8 cellular contexts compared by ENCODE assay signal in genomic region chr5:149128023-149128875, GRCh38. TPM values are rescaled to one million over a fixed set of nuclear protein-coding genes. Genes with fewer than 3 reads are reported as not detected.
DNase-seq lines count a peak whose midpoint lies in the region; ATAC-seq and TF ChIP-seq lines count a peak whose summit lies in the region.

No MANE protein-coding gene starts in this region.

- no peaks in the 10 kb centered on the region for H3K36me3 Mint-ChIP-seq in activated T-cell treated with anti-CD3 and anti-CD28 coated beads, Interleukin-2, amount 50 U/mL, for 4 hours (ENCODE audit: insufficient read depth)
- no peaks in the 10 kb centered on the region for H3K36me3 Mint-ChIP-seq in activated T-cell treated with anti-CD3 and anti-CD28 coated beads, Interleukin-2, amount 50 U/mL, for 24 hours (ENCODE audit: low read depth)
- H3K36me3 Mint-ChIP-seq in HFFc6 (ENCODE audit: low read depth), result no peaks in the 10 kb centered on the region

- H3K27ac Mint-ChIP-seq in activated T-cell treated with anti-CD3 and anti-CD28 coated beads, Interleukin-2, amount 50 U/mL, for 24 hours, result no peak overlapping the region
- no peak overlapping the region for H3K27ac Mint-ChIP-seq in HFFc6

- H3K27ac ChIP-seq in neural cell (ENCODE audit: low read length), result no peak overlapping the region

- H3K9me3 ChIP-seq in neural cell (ENCODE audit: low read length), result no peaks in the 10 kb centered on the region

- TF ChIP-seq CTCF in HFFc6 (IDR thresholded peaks at IDR 0.05) (peak; percentile 84), epithelial cell of proximal tubule (conservative IDR thresholded peaks at IDR 0.05; ENCODE audit: low read depth, low read length) (peak; percentile 91), neural cell (IDR thresholded peaks at IDR 0.05; ENCODE audit: poor library complexity, severe bottlenecking) (peak; percentile 60)

- no peak for DNase-seq in activated T-cell treated with anti-CD3 and anti-CD28 coated beads, Interleukin-2, amount 50 U/mL, for 4 hours
- DNase-seq in activated T-cell treated with anti-CD3 and anti-CD28 coated beads, Interleukin-2, amount 50 U/mL, for 24 hours, result no peak
- DNase-seq in HFFc6 (no peak), RPMI7951 (ENCODE audit: low read depth) (peak; percentile 49), epithelial cell of proximal tubule (ENCODE audit: low read depth) (no peak), G401 (ENCODE audit: low spot score) (no peak)

- H3K4me3 ChIP-seq in epithelial cell of proximal tubule (ENCODE audit: low read depth, low read length) (no peak overlapping the region), neural cell (ENCODE audit: low read length) (no peak overlapping the region)

- no peak overlapping the region for H3K4me2 ChIP-seq in neural cell (ENCODE audit: low read length)

- in situ Hi-C loops in G401 (cut with HindIII; ENCODE audit: low sequenced_read_pairs), result no loop called here

- no peaks in the 10 kb centered on the region for H3K36me3 ChIP-seq in neural cell (ENCODE audit: insufficient read depth, low read length)

- TF ChIP-seq RAD21 in neural cell (conservative IDR thresholded peaks at IDR 0.05), result peak; percentile 22

- no peaks in the 10 kb centered on the region for H3K79me2 ChIP-seq in neural cell (replicated peaks; ENCODE audit: insufficient read depth, low read length)

- H3K4me1 Mint-ChIP-seq in activated T-cell treated with anti-CD3 and anti-CD28 coated beads, Interleukin-2, amount 50 U/mL, for 4 hours (ENCODE audit: low read depth), result no peaks in the 10 kb centered on the region
- H3K4me1 Mint-ChIP-seq in activated T-cell treated with anti-CD3 and anti-CD28 coated beads, Interleukin-2, amount 50 U/mL, for 24 hours (ENCODE audit: low read depth), result no peaks in the 10 kb centered on the region
- H3K4me1 Mint-ChIP-seq in HFFc6 (ENCODE audit: low read depth), result peaks cover 65% of the 10 kb centered on the region

- peak; percentile 48 to 58 for ATAC-seq in activated T-cell treated with anti-CD3 and anti-CD28 coated beads, Interleukin-2, amount 50 U/mL, for 4 hours
- ATAC-seq in HG03039 (IDR thresholded peaks at IDR 0.05; ENCODE audit: unreplicated experiment), result no peak

- no peaks in the 10 kb centered on the region for H3K9me3 Mint-ChIP-seq in activated T-cell treated with anti-CD3 and anti-CD28 coated beads, Interleukin-2, amount 50 U/mL, for 4 hours
- no peaks in the 10 kb centered on the region for H3K9me3 Mint-ChIP-seq in activated T-cell treated with anti-CD3 and anti-CD28 coated beads, Interleukin-2, amount 50 U/mL, for 24 hours
- H3K9me3 Mint-ChIP-seq in HFFc6, result no peaks in the 10 kb centered on the region

- no peak for TF ChIP-seq EP300 in neural cell (conservative IDR thresholded peaks at IDR 0.05; ENCODE audit: poor library complexity, severe bottlenecking)

- no peak overlapping the region for H3K4me3 Mint-ChIP-seq in activated T-cell treated with anti-CD3 and anti-CD28 coated beads, Interleukin-2, amount 50 U/mL, for 4 hours
- H3K4me3 Mint-ChIP-seq in activated T-cell treated with anti-CD3 and anti-CD28 coated beads, Interleukin-2, amount 50 U/mL, for 24 hours, result no peak overlapping the region
- H3K4me3 Mint-ChIP-seq in HFFc6, result no peak overlapping the region

- no peaks in the 10 kb centered on the region for H4K20me1 ChIP-seq in neural cell (ENCODE audit: insufficient read depth)

- no peaks in the 10 kb centered on the region for H3F3A ChIP-seq in neural cell (ENCODE audit: insufficient read depth, low read length, poor library complexity, severe bottlenecking)

- H3K9me2 ChIP-seq in neural cell (ENCODE audit: insufficient read depth, low read length), result no peaks in the 10 kb centered on the region

- no peak overlapping the region for H2AFZ ChIP-seq in neural cell (ENCODE audit: low read depth, low read length)

- no peaks in the 10 kb centered on the region for H3K27me3 ChIP-seq in neural cell (ENCODE audit: insufficient read depth, low read depth, low read length)

- no peak overlapping the region for H3K9ac ChIP-seq in neural cell (ENCODE audit: low read length)

- H3K27me3 Mint-ChIP-seq in activated T-cell treated with anti-CD3 and anti-CD28 coated beads, Interleukin-2, amount 50 U/mL, for 4 hours (ENCODE audit: low read depth), result peaks cover 25% of the 10 kb centered on the region
- peaks cover 15% of the 10 kb centered on the region for H3K27me3 Mint-ChIP-seq in activated T-cell treated with anti-CD3 and anti-CD28 coated beads, Interleukin-2, amount 50 U/mL, for 24 hours
- H3K27me3 Mint-ChIP-seq in HFFc6 (ENCODE audit: insufficient read depth), result peaks cover 3% of the 10 kb centered on the region; the same call in 1 of the 2 replicates

TF ChIP-seq in neural cell, 6 proteins besides CTCF, POLR2A, EP300 and RAD21:
- TF ChIP-seq SMC3 (conservative IDR thresholded peaks at IDR 0.05; ENCODE audit: poor library complexity), result peak; percentile 28
- TF ChIP-seq TAF1 (IDR thresholded peaks at IDR 0.05; ENCODE audit: low read depth), result no peak
TF ChIP-seq in neural cell: peak in this region for 1.

RNA-seq across cellular contexts. Expression of gene ABLIM3, which starts 13.0 kb away (rescaled TPM):
- total RNA-seq in activated T-cell treated with anti-CD3 and anti-CD28 coated beads, Interleukin-2, amount 50 U/mL, for 4 hours, result under 1 TPM; 0.10 to 0.24 (median 0.24) TPM
- 10 to 100 TPM; 29.3 to 54.1 (median 48.3) TPM for total RNA-seq in HFFc6 (2021; fragmentation: NEBNext Ultra II Directional; extraction: Animal tissue kit (Norgen Biotek cat#: 25700))
- 19.1 and 25.1 TPM in 2 replicates for total RNA-seq in RPMI7951 (2014; rRNA removed; shearing (Covaris generic))
- total RNA-seq in epithelial cell of proximal tubule, result 15.6 and 30.1 TPM in 2 replicates
- 15.3 and 17.7 TPM in 2 replicates for polyA plus RNA-seq in neural cell
- polyA minus RNA-seq in neural cell, result 30.7 and 35.3 TPM in 2 replicates
- total RNA-seq in G401 (2014; rRNA removed; shearing (Covaris generic)), result 1.1 TPM in 1 of 2 replicates, not detected in the other
